ENCODE assay signal across 9 cellular contexts in genomic region chr11:127864861-127865260, GRCh38.
"Had no signal": no experiment of that assay in that cellular context is flagged by ENCODE, and none has a peak within 500 bp of the region (broad histone marks: within the 10 kb centered on the region; RNA-seq: fewer than 3 reads in every experiment).

No MANE protein-coding gene starts in this region.

- H3K4me3 Mint-ChIP-seq: HFFc6 had no signal

- H3K4me3 ChIP-seq: GM23248, HAP-1, K562 had no signal

- H3K27ac Mint-ChIP-seq: HFFc6 had no signal

- H3K9ac ChIP-seq: GM23248 had no signal

- H3K9me3 Mint-ChIP-seq: HFFc6 had no signal

- H3K4me1 ChIP-seq: HAP-1 had no signal

- DNase-seq: GM23248, GOT3, H7, HFFc6, IMR-90, KG1 had no signal

- H3K27ac ChIP-seq: GM23248 had no signal

- H2AFZ ChIP-seq: GM23248 had no signal

- H3K36me3 ChIP-seq: HAP-1 had no signal

- ATAC-seq: HCT116, K562 had no signal

- H3K9me3 ChIP-seq: HAP-1 had no signal
